ENCODE assay signal across 1 cellular context in the genomic region with DNA sequence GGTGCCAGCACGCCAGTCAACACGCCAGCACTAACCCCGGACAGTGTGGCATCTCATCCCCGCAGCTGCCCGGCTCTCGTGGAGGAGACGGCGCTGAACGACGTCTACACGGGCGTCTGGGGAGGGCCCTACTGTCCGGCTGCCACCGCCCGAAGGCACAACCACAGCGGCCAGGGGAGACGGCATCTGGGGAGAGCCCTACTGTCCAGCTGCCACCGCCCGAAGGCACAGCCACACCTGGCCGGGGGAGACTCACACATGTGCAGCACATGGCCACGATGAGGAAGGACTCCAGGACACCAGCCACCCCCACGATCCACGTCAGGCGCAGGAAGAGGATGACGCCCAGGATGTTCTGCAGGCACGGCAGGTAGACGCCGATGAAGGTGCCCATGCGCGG.
A peak's percentile ranks its signal among the peaks of the same experiment; 100 is the strongest.
TF ChIP-seq lines count a peak whose summit lies in the region.

No MANE protein-coding gene starts in this region.

TF ChIP-seq in HepG2, 621 proteins besides CTCF, POLR2A, EP300 and RAD21:
- TF ChIP-seq AGO2 (optimal IDR thresholded peaks at IDR 0.05; ENCODE audit: low read depth, low read length): peak; percentile 62
- TF ChIP-seq, protein P1, sequence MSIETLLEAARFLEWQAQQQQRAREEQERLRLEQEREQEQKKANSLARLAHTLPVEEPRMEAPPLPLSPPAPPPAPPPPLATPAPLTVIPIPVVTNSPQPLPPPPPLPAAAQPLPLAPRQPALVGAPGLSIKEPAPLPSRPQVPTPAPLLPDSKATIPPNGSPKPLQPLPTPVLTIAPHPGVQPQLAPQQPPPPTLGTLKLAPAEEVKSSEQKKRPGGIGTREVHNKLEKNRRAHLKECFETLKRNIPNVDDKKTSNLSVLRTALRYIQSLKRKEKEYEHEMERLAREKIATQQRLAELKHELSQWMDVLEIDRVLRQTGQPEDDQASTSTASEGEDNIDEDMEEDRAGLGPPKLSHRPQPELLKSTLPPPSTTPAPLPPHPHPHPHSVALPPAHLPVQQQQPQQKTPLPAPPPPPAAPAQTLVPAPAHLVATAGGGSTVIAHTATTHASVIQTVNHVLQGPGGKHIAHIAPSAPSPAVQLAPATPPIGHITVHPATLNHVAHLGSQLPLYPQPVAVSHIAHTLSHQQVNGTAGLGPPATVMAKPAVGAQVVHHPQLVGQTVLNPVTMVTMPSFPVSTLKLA (IDR thresholded peaks at IDR 0.05): peak; percentile 62
- 0 out of 2 replicates have a peak, but pooled peaks have one; percentile 26 for TF ChIP-seq RBFOX2 (IDR thresholded peaks at IDR 0.05; ENCODE audit: low read depth, low read length)
- TF ChIP-seq AKAP8 (CRISPR knock-in tag; IDR thresholded peaks at IDR 0.05): 0 out of 2 replicates have a peak, but pooled peaks have one; percentile 29
- TF ChIP-seq ZFX (CRISPR knock-in tag; IDR thresholded peaks at IDR 0.05; ENCODE audit: low read depth): no peak
- TF ChIP-seq, protein P2, sequence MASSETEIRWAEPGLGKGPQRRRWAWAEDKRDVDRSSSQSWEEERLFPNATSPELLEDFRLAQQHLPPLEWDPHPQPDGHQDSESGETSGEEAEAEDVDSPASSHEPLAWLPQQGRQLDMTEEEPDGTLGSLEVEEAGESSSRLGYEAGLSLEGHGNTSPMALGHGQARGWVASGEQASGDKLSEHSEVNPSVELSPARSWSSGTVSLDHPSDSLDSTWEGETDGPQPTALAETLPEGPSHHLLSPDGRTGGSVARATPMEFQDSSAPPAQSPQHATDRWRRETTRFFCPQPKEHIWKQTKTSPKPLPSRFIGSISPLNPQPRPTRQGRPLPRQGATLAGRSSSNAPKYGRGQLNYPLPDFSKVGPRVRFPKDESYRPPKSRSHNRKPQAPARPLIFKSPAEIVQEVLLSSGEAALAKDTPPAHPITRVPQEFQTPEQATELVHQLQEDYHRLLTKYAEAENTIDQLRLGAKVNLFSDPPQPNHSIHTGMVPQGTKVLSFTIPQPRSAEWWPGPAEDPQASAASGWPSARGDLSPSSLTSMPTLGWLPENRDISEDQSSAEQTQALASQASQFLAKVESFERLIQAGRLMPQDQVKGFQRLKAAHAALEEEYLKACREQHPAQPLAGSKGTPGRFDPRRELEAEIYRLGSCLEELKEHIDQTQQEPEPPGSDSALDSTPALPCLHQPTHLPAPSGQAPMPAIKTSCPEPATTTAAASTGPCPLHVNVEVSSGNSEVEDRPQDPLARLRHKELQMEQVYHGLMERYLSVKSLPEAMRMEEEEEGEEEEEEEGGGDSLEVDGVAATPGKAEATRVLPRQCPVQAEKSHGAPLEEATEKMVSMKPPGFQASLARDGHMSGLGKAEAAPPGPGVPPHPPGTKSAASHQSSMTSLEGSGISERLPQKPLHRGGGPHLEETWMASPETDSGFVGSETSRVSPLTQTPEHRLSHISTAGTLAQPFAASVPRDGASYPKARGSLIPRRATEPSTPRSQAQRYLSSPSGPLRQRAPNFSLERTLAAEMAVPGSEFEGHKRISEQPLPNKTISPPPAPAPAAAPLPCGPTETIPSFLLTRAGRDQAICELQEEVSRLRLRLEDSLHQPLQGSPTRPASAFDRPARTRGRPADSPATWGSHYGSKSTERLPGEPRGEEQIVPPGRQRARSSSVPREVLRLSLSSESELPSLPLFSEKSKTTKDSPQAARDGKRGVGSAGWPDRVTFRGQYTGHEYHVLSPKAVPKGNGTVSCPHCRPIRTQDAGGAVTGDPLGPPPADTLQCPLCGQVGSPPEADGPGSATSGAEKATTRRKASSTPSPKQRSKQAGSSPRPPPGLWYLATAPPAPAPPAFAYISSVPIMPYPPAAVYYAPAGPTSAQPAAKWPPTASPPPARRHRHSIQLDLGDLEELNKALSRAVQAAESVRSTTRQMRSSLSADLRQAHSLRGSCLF (CRISPR knock-in tag; IDR thresholded peaks at IDR 0.05; ENCODE audit: borderline replicate concordance): no peak
- 0 out of 2 replicates have a peak, but pooled peaks have one; percentile 23 for TF ChIP-seq HNRNPL (IDR thresholded peaks at IDR 0.05; ENCODE audit: low read depth, low read length)
